1 cellular context compared by ENCODE assay signal in genomic region chr19:51338563-51339312, GRCh38.
A peak's percentile ranks its signal among the peaks of the same experiment; 100 is the strongest.
TF ChIP-seq lines count a peak whose summit lies in the region.

No MANE protein-coding gene starts in this region.

TF ChIP-seq in HCT116, 20 proteins besides CTCF, POLR2A, EP300 and RAD21 (continued from another document):
- TF ChIP-seq YY1 (IDR thresholded peaks at IDR 0.05; ENCODE audit: extremely low read depth, insufficient replicate concordance, low read depth, low read length) (peak; percentile 33), FOSL1 (IDR thresholded peaks at IDR 0.05; ENCODE audit: low read depth) (no peak), EZH2 (IDR thresholded peaks at IDR 0.05) (no peak), REST (IDR thresholded peaks at IDR 0.05; ENCODE audit: low read depth) (no peak), ATF3 (IDR thresholded peaks at IDR 0.05) (no peak), SIN3A (IDR thresholded peaks at IDR 0.05; ENCODE audit: low read depth) (no peak), EGR1 (IDR thresholded peaks at IDR 0.05; ENCODE audit: low read depth) (no peak), SRF (IDR thresholded peaks at IDR 0.05; ENCODE audit: low read depth) (no peak), ZNF274 (IDR thresholded peaks at IDR 0.05; ENCODE audit: low read depth, low read length) (no peak), TCF7L2 (IDR thresholded peaks at IDR 0.05; ENCODE audit: borderline replicate concordance, extremely low read depth, insufficient read depth, insufficient read length) (no peak), ELF1 (IDR thresholded peaks at IDR 0.05; ENCODE audit: borderline replicate concordance, low read depth) (no peak), ZBTB33 (IDR thresholded peaks at IDR 0.05; ENCODE audit: extremely low read depth, insufficient replicate concordance, low read length) (no peak), POLR2AphosphoS5 (IDR thresholded peaks at IDR 0.05; ENCODE audit: low read depth, low read length) (peak; percentile 34; the same call in 1 of the 2 replicates)
- TF ChIP-seq, protein P1, sequence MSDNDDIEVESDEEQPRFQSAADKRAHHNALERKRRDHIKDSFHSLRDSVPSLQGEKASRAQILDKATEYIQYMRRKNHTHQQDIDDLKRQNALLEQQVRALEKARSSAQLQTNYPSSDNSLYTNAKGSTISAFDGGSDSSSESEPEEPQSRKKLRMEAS (IDR thresholded peaks at IDR 0.05) = peak; percentile 70; the same call in 1 of the 2 replicates
